ENCODE assay signal across 9 cellular contexts in genomic region chr14:22982013-22982476, GRCh38. TPM values are rescaled to one million over a fixed set of nuclear protein-coding genes. Genes with fewer than 3 reads are reported as not detected.
DNase-seq lines count a peak whose midpoint lies in the region; ATAC-seq and TF ChIP-seq lines count a peak whose summit lies in the region.
"Had no signal": no experiment of that assay in that cellular context is flagged by ENCODE, and none has a peak within 500 bp of the region (broad histone marks: within the 10 kb centered on the region; RNA-seq: fewer than 3 reads in every experiment).

No MANE protein-coding gene starts in this region.

- peak overlapping the region; percentile 44 for H3K4me3 Mint-ChIP-seq in T-helper 2 cell treated with Interferon-gamma antibody and Interleukin-4, amounts not matched to agents 5 μg/mL and 100 μg/mL, for 36 hours
- no peak overlapping the region for H3K4me3 Mint-ChIP-seq in activated naive CD8-positive, alpha-beta T cell treated with anti-CD3 and anti-CD28 coated beads for 36 hours
- H3K4me3 Mint-ChIP-seq: memory B cell had no signal

- TF ChIP-seq CTCF in testis (IDR thresholded peaks at IDR 0.05) = no peak

- intact Hi-C loops in testis (cut with DNase I; ENCODE audit: low total_unique reads) = no loop called here

- H3K27ac Mint-ChIP-seq in T-helper 2 cell treated with Interferon-gamma antibody and Interleukin-4, amounts not matched to agents 5 μg/mL and 100 μg/mL, for 36 hours = no peak overlapping the region
- no peak overlapping the region for H3K27ac Mint-ChIP-seq in activated naive CD8-positive, alpha-beta T cell treated with anti-CD3 and anti-CD28 coated beads for 36 hours
- H3K27ac Mint-ChIP-seq: memory B cell had no signal

- TF ChIP-seq POLR2A in testis (IDR thresholded peaks at IDR 0.05) = no peak

- no peak for DNase-seq in T-helper 2 cell treated with Interferon-gamma antibody and Interleukin-4, amounts not matched to agents 5 μg/mL and 100 μg/mL, for 36 hours (ENCODE audit: low spot score)
- DNase-seq in T-helper 2 cell (no peak), testis (no peak), NCI-H1105 (lab: John Stamatoyannopoulos, UW) (no peak), superior temporal gyrus (ENCODE audit: extremely low spot score) (no peak)
- peak; percentile 11 for DNase-seq in activated naive CD8-positive, alpha-beta T cell treated with anti-CD3 and anti-CD28 coated beads for 36 hours

- 1% methylated on average over 33 of the region's 36 CpGs; no CpG with 5 or more reads in 1 of the 2 donors for WGBS in testis, 2 donors

- H3K4me1 Mint-ChIP-seq in T-helper 2 cell treated with Interferon-gamma antibody and Interleukin-4, amounts not matched to agents 5 μg/mL and 100 μg/mL, for 36 hours (ENCODE audit: low read depth) = peaks cover 5% of the 10 kb centered on the region
- H3K4me1 Mint-ChIP-seq in activated naive CD8-positive, alpha-beta T cell treated with anti-CD3 and anti-CD28 coated beads for 36 hours = peaks cover 5% of the 10 kb centered on the region

- no peaks in the 10 kb centered on the region for H3K36me3 ChIP-seq in testis (ENCODE audit: low read depth, missing control alignments)

- H3K27me3 Mint-ChIP-seq in T-helper 2 cell treated with Interferon-gamma antibody and Interleukin-4, amounts not matched to agents 5 μg/mL and 100 μg/mL, for 36 hours (ENCODE audit: low read depth) = peaks cover 18% of the 10 kb centered on the region
- peaks cover 4% of the 10 kb centered on the region for H3K27me3 Mint-ChIP-seq in activated naive CD8-positive, alpha-beta T cell treated with anti-CD3 and anti-CD28 coated beads for 36 hours

- ATAC-seq in GM18867 (IDR thresholded peaks at IDR 0.05; ENCODE audit: unreplicated experiment) = no peak

- H3K27me3 ChIP-seq in layer of hippocampus (ENCODE audit: control insufficient read depth, insufficient read depth, low read length) = peaks cover 13% of the 10 kb centered on the region
- no peaks in the 10 kb centered on the region for H3K27me3 ChIP-seq in testis

- peaks cover 14% of the 10 kb centered on the region for H3K4me1 ChIP-seq in testis

- H3K9me3 ChIP-seq in testis = no peaks in the 10 kb centered on the region

- peak overlapping the region; percentile 63 to 75 for H3K4me3 ChIP-seq in testis

- H3K27ac ChIP-seq in layer of hippocampus (ENCODE audit: low read depth, low read length) (peak overlapping the region; percentile 35), testis (peak overlapping the region; percentile 36 to 75)

- no peaks in the 10 kb centered on the region for H3K36me3 Mint-ChIP-seq in T-helper 2 cell treated with Interferon-gamma antibody and Interleukin-4, amounts not matched to agents 5 μg/mL and 100 μg/mL, for 36 hours (ENCODE audit: low read depth)
- no peaks in the 10 kb centered on the region for H3K36me3 Mint-ChIP-seq in activated naive CD8-positive, alpha-beta T cell treated with anti-CD3 and anti-CD28 coated beads for 36 hours
- H3K36me3 Mint-ChIP-seq: memory B cell had no signal

- H3K9me3 Mint-ChIP-seq in T-helper 2 cell treated with Interferon-gamma antibody and Interleukin-4, amounts not matched to agents 5 μg/mL and 100 μg/mL, for 36 hours = no peaks in the 10 kb centered on the region
- H3K9me3 Mint-ChIP-seq in activated naive CD8-positive, alpha-beta T cell treated with anti-CD3 and anti-CD28 coated beads for 36 hours = no peaks in the 10 kb centered on the region
- H3K9me3 Mint-ChIP-seq: memory B cell had no signal

RNA-seq across cellular contexts. Expression of gene AJUBA, which starts 0.3 kb away (rescaled TPM):
- 1 to 10 TPM in 1 of 2 experiments, under 1 TPM in 1; 0.90 to 1.0 TPM for total RNA-seq in activated naive CD8-positive, alpha-beta T cell treated with anti-CD3 and anti-CD28 coated beads for 36 hours
- total RNA-seq in testis = 10 to 100 TPM; 11.3 to 11.9 TPM
- polyA plus RNA-seq in testis (ENCODE audit: insufficient read depth, low read depth, low replicate concordance) = 12.8 TPM

RNA-seq across cellular contexts. Expression of gene HAUS4, which starts 25.2 kb away (rescaled TPM):
- total RNA-seq in activated naive CD8-positive, alpha-beta T cell treated with anti-CD3 and anti-CD28 coated beads for 36 hours = 10 to 100 TPM; 51.9 to 53.6 TPM
- 10 to 100 TPM; 26.4 to 30.5 TPM for total RNA-seq in testis
- 22.4 TPM for polyA plus RNA-seq in testis (ENCODE audit: insufficient read depth, low read depth, low replicate concordance)

RNA-seq across cellular contexts. Expression of gene C14orf93, which starts 27.9 kb away (rescaled TPM):
- total RNA-seq in activated naive CD8-positive, alpha-beta T cell treated with anti-CD3 and anti-CD28 coated beads for 36 hours = 10 to 100 TPM; 10.5 to 11.1 TPM
- total RNA-seq in testis = 10 to 100 TPM; 12.5 to 17.5 TPM
- 4.5 TPM for polyA plus RNA-seq in testis (ENCODE audit: insufficient read depth, low read depth, low replicate concordance)

RNA-seq across cellular contexts. Expression of gene PSMB5, which starts 52.7 kb away (rescaled TPM):
- total RNA-seq in activated naive CD8-positive, alpha-beta T cell treated with anti-CD3 and anti-CD28 coated beads for 36 hours = 100 to 1,000 TPM; 162 to 164 TPM
- total RNA-seq in testis = 100 to 1,000 TPM in 1 of 2 donors, 10 to 100 TPM in 1; 97.2 to 123 TPM
- polyA plus RNA-seq in testis (ENCODE audit: insufficient read depth, low read depth, low replicate concordance) = 145 TPM

RNA-seq across cellular contexts. Expression of gene PRMT5, which starts 52.9 kb away (rescaled TPM):
- 100 to 1,000 TPM; 169 to 190 TPM for total RNA-seq in activated naive CD8-positive, alpha-beta T cell treated with anti-CD3 and anti-CD28 coated beads for 36 hours
- 10 to 100 TPM; 62.4 to 76.8 TPM for total RNA-seq in testis
- polyA plus RNA-seq in testis (ENCODE audit: insufficient read depth, low read depth, low replicate concordance) = 73.9 TPM

Comparison
In these comparisons a context has a peak if more than half of its experiments do, and no peak if none do; other contexts are left out.
1. RNA of gene AJUBA, which starts 0.3 kb away (total RNA-seq): 11.3 to 11.9 TPM in testis; 0.90 to 1.0 TPM in activated naive CD8-positive, alpha-beta T cell treated with anti-CD3 and anti-CD28 coated beads for 36 hours; every median in the first group is over 4 times any median in the second.